In the genomic region with DNA sequence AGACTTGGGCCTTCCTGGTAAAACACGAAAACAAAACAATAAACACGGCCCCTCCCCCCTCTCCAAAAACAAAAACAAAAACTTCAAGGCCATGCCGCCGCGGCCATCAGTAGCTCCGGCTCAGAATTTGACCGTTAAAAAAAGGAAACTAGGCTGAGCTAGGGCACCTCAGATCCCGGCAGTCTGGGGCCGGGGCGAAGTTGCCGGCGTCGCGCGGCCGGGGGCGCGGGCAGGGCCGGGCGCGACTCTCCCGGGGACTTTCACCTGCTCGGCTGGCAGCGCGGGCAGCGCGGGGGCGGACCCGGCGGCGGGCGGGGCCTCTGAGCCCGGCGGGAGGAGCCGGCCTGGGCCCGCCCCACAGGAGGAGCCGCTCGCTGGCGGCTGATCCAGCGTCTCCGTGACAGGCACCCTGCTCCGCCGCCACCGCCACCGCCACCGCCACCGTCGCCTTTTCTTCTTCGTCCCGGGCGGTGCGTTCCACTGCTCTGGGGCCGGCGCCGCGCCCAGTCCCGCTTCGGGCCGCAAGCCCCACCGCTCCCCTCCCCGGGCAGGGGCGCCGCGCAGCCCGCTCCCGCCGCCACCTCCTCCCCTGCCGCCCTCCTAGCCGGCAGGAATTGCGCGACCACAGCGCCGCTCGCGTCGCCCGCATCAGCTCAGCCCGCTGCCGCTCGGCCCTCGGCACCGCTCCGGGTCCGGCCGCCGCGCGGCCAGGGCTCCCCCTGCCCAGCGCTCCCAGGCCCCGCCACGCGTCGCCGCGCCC, we compare ENCODE assay signal across 8 cellular contexts. TPM values are rescaled to one million over a fixed set of nuclear protein-coding genes. Genes with fewer than 3 reads are reported as not detected.
DNase-seq lines count a peak whose midpoint lies in the region; ATAC-seq and TF ChIP-seq lines count a peak whose summit lies in the region.

A gene (plus strand): TSS at position 358 of the 760 bp plus-strand sequence. CDS start 487 bp downstream, outside the sequence.

- no peaks in the 10 kb centered on the region for H3K36me3 ChIP-seq in lower lobe of right lung

- peaks cover 16% of the 10 kb centered on the region for H3K27me3 ChIP-seq in lower lobe of right lung (ENCODE audit: low read depth)

- H3K4me1 ChIP-seq in lower lobe of right lung: peaks cover 11% of the 10 kb centered on the region

- intact Hi-C loops in dendritic cell treated with granulocyte-macrophage colony-stimulating factor and Interleukin-4, amounts not matched to agents 40 ng/mL and 50 ng/mL, for 4 days (cut with micrococcal nuclease): no loop called here
- intact Hi-C loops in lower lobe of right lung (cut with DNase I): no loop called here

- H3K36me3 Mint-ChIP-seq in activated CD4-positive, alpha-beta T cell treated with anti-CD3 and anti-CD28 coated beads, Interleukin-2, amount 10 ng/mL, durations not matched to agents 7 days and 5 days (ENCODE audit: low read depth): no peaks in the 10 kb centered on the region
- H3K36me3 Mint-ChIP-seq in dendritic cell treated with granulocyte-macrophage colony-stimulating factor and Interleukin-4, amounts not matched to agents 40 ng/mL and 50 ng/mL, for 4 days (ENCODE audit: low read depth): no peaks in the 10 kb centered on the region

- H3K9me3 Mint-ChIP-seq in activated CD4-positive, alpha-beta T cell treated with anti-CD3 and anti-CD28 coated beads, Interleukin-2, amount 10 ng/mL, durations not matched to agents 7 days and 5 days: no peaks in the 10 kb centered on the region
- no peaks in the 10 kb centered on the region for H3K9me3 Mint-ChIP-seq in dendritic cell treated with granulocyte-macrophage colony-stimulating factor and Interleukin-4, amounts not matched to agents 40 ng/mL and 50 ng/mL, for 4 days

- no peaks in the 10 kb centered on the region for H3K9me3 ChIP-seq in lower lobe of right lung

- peak within 1 kb of the TSS; percentile 68 for H3K27ac ChIP-seq in lower lobe of right lung

- peaks cover 8% of the 10 kb centered on the region for H3K4me1 Mint-ChIP-seq in activated CD4-positive, alpha-beta T cell treated with anti-CD3 and anti-CD28 coated beads, Interleukin-2, amount 10 ng/mL, durations not matched to agents 7 days and 5 days
- peaks cover 13% of the 10 kb centered on the region for H3K4me1 Mint-ChIP-seq in dendritic cell treated with granulocyte-macrophage colony-stimulating factor and Interleukin-4, amounts not matched to agents 40 ng/mL and 50 ng/mL, for 4 days (ENCODE audit: low read depth)

- H3K27me3 Mint-ChIP-seq in activated CD4-positive, alpha-beta T cell treated with anti-CD3 and anti-CD28 coated beads, Interleukin-2, amount 10 ng/mL, durations not matched to agents 7 days and 5 days: peaks cover 73% of the 10 kb centered on the region
- peaks cover 54% of the 10 kb centered on the region for H3K27me3 Mint-ChIP-seq in dendritic cell treated with granulocyte-macrophage colony-stimulating factor and Interleukin-4, amounts not matched to agents 40 ng/mL and 50 ng/mL, for 4 days

- H3K4me3 Mint-ChIP-seq in activated CD4-positive, alpha-beta T cell treated with anti-CD3 and anti-CD28 coated beads, Interleukin-2, amount 10 ng/mL, durations not matched to agents 7 days and 5 days: peak within 1 kb of the TSS; percentile 71
- H3K4me3 Mint-ChIP-seq in dendritic cell treated with granulocyte-macrophage colony-stimulating factor and Interleukin-4, amounts not matched to agents 40 ng/mL and 50 ng/mL, for 4 days: peak within 1 kb of the TSS; percentile 80

- peak within 1 kb of the TSS; percentile 64 for H3K4me3 ChIP-seq in lower lobe of right lung

- TF ChIP-seq CTCF in lower lobe of right lung (IDR thresholded peaks at IDR 0.05): no peak

- CTCF ChIA-PET in activated CD4-positive, alpha-beta T cell treated with anti-CD3 and anti-CD28 coated beads, Interleukin-2, amount 10 ng/mL, durations not matched to agents 7 days and 5 days (lab: Charles Lee): interaction anchor here (0.6 kb wide), 1 partner anchor 205 kb away, joined by 3 read pairs; no protein-coding TSS in a partner anchor

- H3K27ac Mint-ChIP-seq in activated CD4-positive, alpha-beta T cell treated with anti-CD3 and anti-CD28 coated beads, Interleukin-2, amount 10 ng/mL, durations not matched to agents 7 days and 5 days: peak within 1 kb of the TSS; percentile 25
- no peak within 1 kb of the TSS for H3K27ac Mint-ChIP-seq in dendritic cell treated with granulocyte-macrophage colony-stimulating factor and Interleukin-4, amounts not matched to agents 40 ng/mL and 50 ng/mL, for 4 days

- peak; percentile 82 for DNase-seq in AG08395 (ENCODE audit: low spot score)
- peak; percentile 48 for DNase-seq in NCI-H226
- peak; percentile 80 for DNase-seq in activated CD4-positive, alpha-beta T cell treated with anti-CD3 and anti-CD28 coated beads, Interleukin-2, amount 10 ng/mL, durations not matched to agents 7 days and 5 days
- DNase-seq in lower lobe of right lung: peak; percentile 91
- peak; percentile 30 to 69 (median 57) for DNase-seq in stimulated activated CD4-positive, alpha-beta T cell treated with anti-CD3 and anti-CD28 coated beads, TNF-alpha, amount 100 ng/mL, for 1 hour (ENCODE audit: low read depth in 3 of 3, low spot score in 1 of 3)

- POLR2A ChIA-PET in activated CD4-positive, alpha-beta T cell treated with anti-CD3 and anti-CD28 coated beads, Interleukin-2, amount 10 ng/mL, durations not matched to agents 7 days and 5 days (lab: Charles Lee): no interaction called here

- ATAC-seq in GM18907 (IDR thresholded peaks at IDR 0.05; ENCODE audit: unreplicated experiment) (peak; percentile 98), HG03135 (IDR thresholded peaks at IDR 0.05; ENCODE audit: unreplicated experiment) (peak; percentile 93), lower lobe of right lung (peak; percentile 97 to 98)

RNA-seq across cellular contexts. Expression of the gene that starts here (rescaled TPM):
- total RNA-seq in activated CD4-positive, alpha-beta T cell treated with anti-CD3 and anti-CD28 coated beads, Interleukin-2, amount 10 ng/mL, durations not matched to agents 7 days and 5 days: under 1 TPM in 1 of 2 experiments, not detected in 1; 0.06 TPM
- total RNA-seq in lower lobe of right lung: 3.6 TPM

Comparison
In these comparisons a context has a peak if more than half of its experiments do, and no peak if none do; other contexts are left out.
1. Peak in every context shown above with its lines: DNase-seq, ATAC-seq, H3K4me3 ChIP-seq and H3K27ac ChIP-seq.
2. Peak in DNase-seq in activated CD4-positive, alpha-beta T cell treated with anti-CD3 and anti-CD28 coated beads, Interleukin-2, amount 10 ng/mL, durations not matched to agents 7 days and 5 days; RNA of the gene not detected or under 1 TPM.